2 cellular contexts compared by ENCODE assay signal in the genomic region with DNA sequence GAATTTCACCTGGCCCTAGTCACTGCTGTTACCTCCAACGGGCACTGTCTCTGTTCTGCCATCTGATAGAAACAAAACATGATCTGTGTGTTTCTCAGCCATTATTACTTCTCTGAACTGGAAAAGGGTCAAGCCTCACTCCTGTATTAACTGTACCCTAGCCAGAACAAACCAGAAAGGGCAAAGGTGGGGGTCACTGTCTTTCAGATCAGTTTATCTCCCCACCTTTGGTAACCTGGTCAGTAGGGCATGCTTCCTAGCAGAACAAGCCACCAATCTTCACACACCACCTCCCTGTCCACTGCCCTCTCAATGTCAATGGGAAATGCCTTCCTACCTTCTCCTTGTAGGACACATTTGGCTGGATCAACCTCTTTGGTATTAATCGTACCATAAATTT.
TF ChIP-seq lines count a peak whose summit lies in the region.

No MANE protein-coding gene starts in this region.

TF ChIP-seq in liver, 16 proteins besides CTCF, POLR2A, EP300 and RAD21:
- peak; percentile 66 to 88 for TF ChIP-seq HNF4A (conservative IDR thresholded peaks at IDR 0.05)
- TF ChIP-seq NR2F2 (IDR thresholded peaks at IDR 0.05) = peak; percentile 91
- TF ChIP-seq, protein P1, sequence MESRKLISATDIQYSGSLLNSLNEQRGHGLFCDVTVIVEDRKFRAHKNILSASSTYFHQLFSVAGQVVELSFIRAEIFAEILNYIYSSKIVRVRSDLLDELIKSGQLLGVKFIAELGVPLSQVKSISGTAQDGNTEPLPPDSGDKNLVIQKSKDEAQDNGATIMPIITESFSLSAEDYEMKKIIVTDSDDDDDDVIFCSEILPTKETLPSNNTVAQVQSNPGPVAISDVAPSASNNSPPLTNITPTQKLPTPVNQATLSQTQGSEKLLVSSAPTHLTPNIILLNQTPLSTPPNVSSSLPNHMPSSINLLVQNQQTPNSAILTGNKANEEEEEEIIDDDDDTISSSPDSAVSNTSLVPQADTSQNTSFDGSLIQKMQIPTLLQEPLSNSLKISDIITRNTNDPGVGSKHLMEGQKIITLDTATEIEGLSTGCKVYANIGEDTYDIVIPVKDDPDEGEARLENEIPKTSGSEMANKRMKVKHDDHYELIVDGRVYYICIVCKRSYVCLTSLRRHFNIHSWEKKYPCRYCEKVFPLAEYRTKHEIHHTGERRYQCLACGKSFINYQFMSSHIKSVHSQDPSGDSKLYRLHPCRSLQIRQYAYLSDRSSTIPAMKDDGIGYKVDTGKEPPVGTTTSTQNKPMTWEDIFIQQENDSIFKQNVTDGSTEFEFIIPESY (IDR thresholded peaks at IDR 0.05) = no peak
- TF ChIP-seq RXRA (IDR thresholded peaks at IDR 0.05) = peak; percentile 81 to 94
- TF ChIP-seq, protein P2, sequence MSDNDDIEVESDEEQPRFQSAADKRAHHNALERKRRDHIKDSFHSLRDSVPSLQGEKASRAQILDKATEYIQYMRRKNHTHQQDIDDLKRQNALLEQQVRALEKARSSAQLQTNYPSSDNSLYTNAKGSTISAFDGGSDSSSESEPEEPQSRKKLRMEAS (IDR thresholded peaks at IDR 0.05) = no peak
- TF ChIP-seq FOXA1 (IDR thresholded peaks at IDR 0.05) = no peak
- no peak for TF ChIP-seq GABPA (IDR thresholded peaks at IDR 0.05 in 1 of 2, conservative IDR thresholded peaks at IDR 0.05 in 1 of 2)
- peak; percentile 28 for TF ChIP-seq REST (IDR thresholded peaks at IDR 0.05)
- TF ChIP-seq HNF4G (IDR thresholded peaks at IDR 0.05) = peak; percentile 16
- peak; percentile 47 for TF ChIP-seq SP1 (IDR thresholded peaks at IDR 0.05)

TF ChIP-seq in HepG2, 621 proteins besides CTCF, POLR2A, EP300 and RAD21:
- TF ChIP-seq ZNF780A (CRISPR knock-in tag; IDR thresholded peaks at IDR 0.05) = no peak
- TF ChIP-seq KLF6 (CRISPR knock-in tag; IDR thresholded peaks at IDR 0.05) = no peak
- no peak for TF ChIP-seq FOSL2 (CRISPR knock-in tag; IDR thresholded peaks at IDR 0.05)
- TF ChIP-seq, protein P3, sequence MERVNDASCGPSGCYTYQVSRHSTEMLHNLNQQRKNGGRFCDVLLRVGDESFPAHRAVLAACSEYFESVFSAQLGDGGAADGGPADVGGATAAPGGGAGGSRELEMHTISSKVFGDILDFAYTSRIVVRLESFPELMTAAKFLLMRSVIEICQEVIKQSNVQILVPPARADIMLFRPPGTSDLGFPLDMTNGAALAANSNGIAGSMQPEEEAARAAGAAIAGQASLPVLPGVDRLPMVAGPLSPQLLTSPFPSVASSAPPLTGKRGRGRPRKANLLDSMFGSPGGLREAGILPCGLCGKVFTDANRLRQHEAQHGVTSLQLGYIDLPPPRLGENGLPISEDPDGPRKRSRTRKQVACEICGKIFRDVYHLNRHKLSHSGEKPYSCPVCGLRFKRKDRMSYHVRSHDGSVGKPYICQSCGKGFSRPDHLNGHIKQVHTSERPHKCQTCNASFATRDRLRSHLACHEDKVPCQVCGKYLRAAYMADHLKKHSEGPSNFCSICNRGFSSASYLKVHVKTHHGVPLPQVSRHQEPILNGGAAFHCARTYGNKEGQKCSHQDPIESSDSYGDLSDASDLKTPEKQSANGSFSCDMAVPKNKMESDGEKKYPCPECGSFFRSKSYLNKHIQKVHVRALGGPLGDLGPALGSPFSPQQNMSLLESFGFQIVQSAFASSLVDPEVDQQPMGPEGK (CRISPR knock-in tag; IDR thresholded peaks at IDR 0.05) = no peak
